16 cellular contexts compared by ENCODE assay signal in genomic region chr15:28990390-28990789, GRCh38.
"Had no signal": no experiment of that assay in that cellular context is flagged by ENCODE, and none has a peak within 500 bp of the region (broad histone marks: within the 10 kb centered on the region; RNA-seq: fewer than 3 reads in every experiment).

No MANE protein-coding gene starts in this region.

- H3K27ac Mint-ChIP-seq: activated CD4-positive, alpha-beta T cell treated with anti-CD3 and anti-CD28 coated beads, Interleukin-2, amount 10 ng/mL, durations not matched to agents 24 days and 14 days; activated CD8-positive, alpha-beta T cell treated with anti-CD3 and anti-CD28 coated beads for 36 hours; activated naive CD4-positive, alpha-beta T cell treated with anti-CD3 and anti-CD28 coated beads, Interleukin-2, amount 10 ng/mL, durations not matched to agents 7 days and 5 days; activated T-cell treated with anti-CD3 and anti-CD28 coated beads, Interleukin-2, amount 50 U/mL, for 24 hours; activated T-helper 2 cell treated with anti-CD3 and anti-CD28 coated beads, Interferon-gamma antibody, Interleukin-2, Interleukin-4, amounts not matched to agents 10 μg/mL and 5 μg/mL and 100 μg/mL, durations not matched to agents 14 hours and 24 hours and 36 hours; stimulated activated naive B cell treated with anti-CD40 and anti-IgM and Interleukin-4, amounts not matched to agents 10 μg/mL and 1 μg/mL and 100 μg/mL, for 72 hours had no signal

- H3K27me3 Mint-ChIP-seq: activated CD4-positive, alpha-beta T cell treated with anti-CD3 and anti-CD28 coated beads, Interleukin-2, amount 10 ng/mL, durations not matched to agents 24 days and 14 days; activated CD8-positive, alpha-beta T cell treated with anti-CD3 and anti-CD28 coated beads for 36 hours; activated naive CD4-positive, alpha-beta T cell treated with anti-CD3 and anti-CD28 coated beads, Interleukin-2, amount 10 ng/mL, durations not matched to agents 7 days and 5 days; activated T-cell treated with anti-CD3 and anti-CD28 coated beads, Interleukin-2, amount 50 U/mL, for 24 hours had no signal

- H3K4me1 Mint-ChIP-seq: stimulated activated naive B cell treated with anti-CD40 and anti-IgM and Interleukin-4, amounts not matched to agents 10 μg/mL and 1 μg/mL and 100 μg/mL, for 72 hours had no signal

- H3K27ac ChIP-seq: hepatocyte, thyroid gland had no signal

- DNase-seq: activated CD4-positive, alpha-beta T cell treated with anti-CD3 and anti-CD28 coated beads, Interleukin-2, amount 10 ng/mL, durations not matched to agents 24 days and 14 days; activated CD8-positive, alpha-beta T cell treated with anti-CD3 and anti-CD28 coated beads for 36 hours; activated naive CD4-positive, alpha-beta T cell treated with anti-CD3 and anti-CD28 coated beads, Interleukin-2, amount 10 ng/mL, durations not matched to agents 7 days and 5 days; activated T-cell treated with anti-CD3 and anti-CD28 coated beads, Interleukin-2, amount 50 U/mL, for 24 hours; dermis blood vessel endothelial cell; effector memory CD8-positive, alpha-beta T cell; foreskin fibroblast; islet precursor cell; occipital lobe; retina; stimulated activated naive B cell treated with anti-CD40 and anti-IgM and Interleukin-4, amounts not matched to agents 10 μg/mL and 1 μg/mL and 100 μg/mL, for 72 hours; SW 1271; thyroid gland had no signal

- H3K9me3 ChIP-seq: thyroid gland had no signal

- H3K4me3 ChIP-seq: hepatocyte, lung, thyroid gland had no signal

- H3K9me3 Mint-ChIP-seq: activated CD4-positive, alpha-beta T cell treated with anti-CD3 and anti-CD28 coated beads, Interleukin-2, amount 10 ng/mL, durations not matched to agents 24 days and 14 days; activated naive CD4-positive, alpha-beta T cell treated with anti-CD3 and anti-CD28 coated beads, Interleukin-2, amount 10 ng/mL, durations not matched to agents 7 days and 5 days; activated T-helper 2 cell treated with anti-CD3 and anti-CD28 coated beads, Interferon-gamma antibody, Interleukin-2, Interleukin-4, amounts not matched to agents 10 μg/mL and 5 μg/mL and 100 μg/mL, durations not matched to agents 14 hours and 24 hours and 36 hours; effector memory CD8-positive, alpha-beta T cell had no signal

- H3K36me3 ChIP-seq: thyroid gland had no signal

- H3K36me3 Mint-ChIP-seq: activated naive CD4-positive, alpha-beta T cell treated with anti-CD3 and anti-CD28 coated beads, Interleukin-2, amount 10 ng/mL, durations not matched to agents 7 days and 5 days; stimulated activated naive B cell treated with anti-CD40 and anti-IgM and Interleukin-4, amounts not matched to agents 10 μg/mL and 1 μg/mL and 100 μg/mL, for 72 hours had no signal

- H3K4me1 ChIP-seq: thyroid gland had no signal

- H3K4me3 Mint-ChIP-seq: activated CD4-positive, alpha-beta T cell treated with anti-CD3 and anti-CD28 coated beads, Interleukin-2, amount 10 ng/mL, durations not matched to agents 24 days and 14 days; activated CD8-positive, alpha-beta T cell treated with anti-CD3 and anti-CD28 coated beads for 36 hours; activated naive CD4-positive, alpha-beta T cell treated with anti-CD3 and anti-CD28 coated beads, Interleukin-2, amount 10 ng/mL, durations not matched to agents 7 days and 5 days; activated T-cell treated with anti-CD3 and anti-CD28 coated beads, Interleukin-2, amount 50 U/mL, for 24 hours; effector memory CD8-positive, alpha-beta T cell; stimulated activated naive B cell treated with anti-CD40 and anti-IgM and Interleukin-4, amounts not matched to agents 10 μg/mL and 1 μg/mL and 100 μg/mL, for 72 hours had no signal

- H3K27me3 ChIP-seq: hepatocyte, thyroid gland had no signal

- ATAC-seq: activated CD8-positive, alpha-beta T cell treated with anti-CD3 and anti-CD28 coated beads for 36 hours; effector memory CD8-positive, alpha-beta T cell; stimulated activated naive B cell treated with anti-CD40 and anti-IgM and Interleukin-4, amounts not matched to agents 10 μg/mL and 1 μg/mL and 100 μg/mL, for 72 hours had no signal
